ENCODE assay signal across 17 cellular contexts in the genomic region with DNA sequence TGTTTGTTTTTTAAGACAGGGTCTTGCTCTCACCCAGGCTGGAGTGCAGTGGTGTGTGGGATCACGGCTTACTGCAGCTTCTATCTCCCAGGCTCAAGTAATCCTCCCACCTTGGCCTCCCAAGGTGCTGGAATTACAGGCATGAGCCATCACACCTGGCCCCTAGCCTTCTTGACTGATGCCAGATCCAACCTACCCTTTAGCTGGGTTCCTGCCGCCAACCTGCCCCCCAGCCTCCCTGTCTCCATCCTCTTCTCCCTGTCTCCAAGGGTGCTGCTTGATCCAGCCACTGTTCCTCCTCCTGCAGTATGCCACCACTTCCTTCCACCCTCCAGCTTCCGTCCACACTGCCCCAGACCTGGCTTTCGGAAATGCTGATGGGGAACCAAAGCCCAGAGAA. TPM values are rescaled to one million over a fixed set of nuclear protein-coding genes. Genes with fewer than 3 reads are reported as not detected.
DNase-seq lines count a peak whose midpoint lies in the region; ATAC-seq and TF ChIP-seq lines count a peak whose summit lies in the region.
"Had no signal": no experiment of that assay in that cellular context is flagged by ENCODE, and none has a peak within 500 bp of the region (broad histone marks: within the 10 kb centered on the region; RNA-seq: fewer than 3 reads in every experiment).

No MANE protein-coding gene starts in this region.

- H3K4me3 ChIP-seq in lower lobe of right lung: no peak overlapping the region

- no peak overlapping the region for H3K4me3 Mint-ChIP-seq in stimulated activated naive CD8-positive, alpha-beta T cell treated with anti-CD3 and anti-CD28 coated beads, Interleukin-15, amount 100 ng/mL, for 72 hours

- intact Hi-C loops in lower lobe of right lung (cut with DNase I): no loop called here

- H3K27ac Mint-ChIP-seq in stimulated activated naive CD8-positive, alpha-beta T cell treated with anti-CD3 and anti-CD28 coated beads, Interleukin-15, amount 100 ng/mL, for 72 hours: peak overlapping the region; percentile 74 to 91

- H3K36me3 ChIP-seq in lower lobe of right lung: peaks cover 24% of the 10 kb centered on the region

- no peak for ATAC-seq in stimulated activated naive CD8-positive, alpha-beta T cell treated with anti-CD3 and anti-CD28 coated beads, Interleukin-15, amount 100 ng/mL, for 72 hours
- ATAC-seq in stimulated activated naive CD8-positive, alpha-beta T cell treated with anti-CD3 and anti-CD28 coated beads, Interleukin-15, Interleukin-2, amounts not matched to agents 100 U/mL and 50 U/mL, for 24 hours: no peak
- ATAC-seq in lower lobe of right lung (no peak), HG02759 (IDR thresholded peaks at IDR 0.05; ENCODE audit: unreplicated experiment) (no peak)

- no peak for DNase-seq in stimulated activated naive CD8-positive, alpha-beta T cell treated with anti-CD3 and anti-CD28 coated beads, Interleukin-15, amount 100 ng/mL, for 72 hours
- DNase-seq in stimulated activated naive CD8-positive, alpha-beta T cell treated with anti-CD3 and anti-CD28 coated beads, Interleukin-15, Interleukin-2, amounts not matched to agents 100 U/mL and 50 U/mL, for 24 hours: no peak
- DNase-seq in lower lobe of right lung (peak; percentile 14), KBM-7 (no peak)
- DNase-seq: ACHN, C1 segment of cervical spinal cord, DMS79, MV-4-11, NCI-H187, NCI-H2107, NCI-H2227 treated with DMSO at 0.1 percent for 48 hours, NCI-H510A treated with DMSO at 0.1 percent for 48 hours, NCI-H774, Right ventricle myocardium superior had no signal

- no peak overlapping the region for H3K27ac ChIP-seq in lower lobe of right lung
- H3K27ac ChIP-seq: KMS-11 had no signal

- peaks cover 10% of the 10 kb centered on the region for H3K4me1 ChIP-seq in lower lobe of right lung

- H3K9me3 Mint-ChIP-seq in stimulated activated naive CD8-positive, alpha-beta T cell treated with anti-CD3 and anti-CD28 coated beads, Interleukin-15, amount 100 ng/mL, for 72 hours: no peaks in the 10 kb centered on the region

- H3K9me3 ChIP-seq in lower lobe of right lung: no peaks in the 10 kb centered on the region

- H3K4me1 Mint-ChIP-seq in stimulated activated naive CD8-positive, alpha-beta T cell treated with anti-CD3 and anti-CD28 coated beads, Interleukin-15, amount 100 ng/mL, for 72 hours: peaks cover 18% of the 10 kb centered on the region

- in situ Hi-C loops in KBM-7 (cut with MboI; ENCODE audit: low pct_unique_long_range_greater_than_20kb, low sequenced_read_pairs): loop anchor here (25.0 kb wide), 1 partner anchor 197 kb away; no protein-coding TSS in a partner anchor

- H3K27me3 ChIP-seq in lower lobe of right lung (ENCODE audit: low read depth): no peaks in the 10 kb centered on the region

- no peak for TF ChIP-seq CTCF in lower lobe of right lung (IDR thresholded peaks at IDR 0.05)

- H3K27me3 Mint-ChIP-seq in stimulated activated naive CD8-positive, alpha-beta T cell treated with anti-CD3 and anti-CD28 coated beads, Interleukin-15, amount 100 ng/mL, for 72 hours: no peaks in the 10 kb centered on the region

RNA-seq across cellular contexts. Expression of a gene that starts 3.2 kb away (rescaled TPM):
- total RNA-seq in lower lobe of right lung: not detected
- total RNA-seq: H4, Right ventricle myocardium superior had no signal

RNA-seq across cellular contexts. Expression of a gene that starts 7.8 kb away (rescaled TPM):
- 1.3 TPM for total RNA-seq in lower lobe of right lung
- total RNA-seq: H4 had no signal

RNA-seq across cellular contexts. Expression of a gene that starts 15.3 kb away (rescaled TPM):
- 60.3 TPM for total RNA-seq in lower lobe of right lung

RNA-seq across cellular contexts. Expression of a gene that starts 27.3 kb away (rescaled TPM):
- total RNA-seq in lower lobe of right lung: 3.9 TPM
